ENCODE assay signal across 9 cellular contexts in genomic region chr3:42192334-42193200, GRCh38.
DNase-seq lines count a peak whose midpoint lies in the region; ATAC-seq lines count a peak whose summit lies in the region.
"Had no signal": no experiment of that assay in that cellular context is flagged by ENCODE, and none has a peak within 500 bp of the region (broad histone marks: within the 10 kb centered on the region; RNA-seq: fewer than 3 reads in every experiment).

No MANE protein-coding gene starts in this region.

- no peaks in the 10 kb centered on the region for H3K27me3 ChIP-seq in BLaER1

- peaks cover 64% of the 10 kb centered on the region for H3K4me1 ChIP-seq in BLaER1

- peaks cover 10% of the 10 kb centered on the region for H3K4me1 Mint-ChIP-seq in T-helper 17 cell

- intact Hi-C loops in posterior vena cava (cut with DNase I) = loop anchor here (10.0 kb wide), 2 partner anchors 288 to 298 kb away; no protein-coding TSS in a partner anchor

- H3K27ac Mint-ChIP-seq in T-helper 17 cell = no peak overlapping the region

- no peak overlapping the region for H3K4me3 ChIP-seq in BLaER1
- H3K4me3 ChIP-seq: SK-N-MC had no signal

- peaks cover 87% of the 10 kb centered on the region for H4K20me1 ChIP-seq in BLaER1

- peaks cover 5% of the 10 kb centered on the region for H3K36me3 Mint-ChIP-seq in T-helper 17 cell (ENCODE audit: low read depth)

- H3K27ac ChIP-seq in BLaER1 = no peak overlapping the region
- H3K27ac ChIP-seq: SK-N-MC had no signal

- ATAC-seq in GM19455 (IDR thresholded peaks at IDR 0.05; ENCODE audit: unreplicated experiment) = peak; percentile 45
- peak; percentile 39 for ATAC-seq in HG03571 (IDR thresholded peaks at IDR 0.05; ENCODE audit: unreplicated experiment)
- no peak for ATAC-seq in T-helper 17 cell

- DNase-seq in cerebellar cortex (ENCODE audit: low spot score) (peak; percentile 45), T-helper 17 cell (no peak), NCI-H1436 treated with DMSO at 0.1 percent for 48 hours (lab: John Stamatoyannopoulos, UW) (no peak), posterior vena cava (ENCODE audit: low spot score) (no peak), NCI-H510A (lab: John Stamatoyannopoulos, UW) (no peak)

- H3K27me3 Mint-ChIP-seq in T-helper 17 cell = no peaks in the 10 kb centered on the region

- H3K4me3 Mint-ChIP-seq in T-helper 17 cell = no peak overlapping the region

- peak overlapping the region; percentile 67 for H3K4me2 ChIP-seq in BLaER1

- H3K9me3 ChIP-seq in BLaER1 (no peaks in the 10 kb centered on the region), T-helper 17 cell (ENCODE audit: control insufficient read depth, low read length, poor library complexity, severe bottlenecking) (no peaks in the 10 kb centered on the region)

- peak overlapping the region; percentile 32; the same call in 1 of the 2 replicates for H3K9ac ChIP-seq in BLaER1

- peaks cover 86% of the 10 kb centered on the region for H3K36me3 ChIP-seq in BLaER1
